Comparison of ENCODE assay signal across 8 cellular contexts in the genomic region with DNA sequence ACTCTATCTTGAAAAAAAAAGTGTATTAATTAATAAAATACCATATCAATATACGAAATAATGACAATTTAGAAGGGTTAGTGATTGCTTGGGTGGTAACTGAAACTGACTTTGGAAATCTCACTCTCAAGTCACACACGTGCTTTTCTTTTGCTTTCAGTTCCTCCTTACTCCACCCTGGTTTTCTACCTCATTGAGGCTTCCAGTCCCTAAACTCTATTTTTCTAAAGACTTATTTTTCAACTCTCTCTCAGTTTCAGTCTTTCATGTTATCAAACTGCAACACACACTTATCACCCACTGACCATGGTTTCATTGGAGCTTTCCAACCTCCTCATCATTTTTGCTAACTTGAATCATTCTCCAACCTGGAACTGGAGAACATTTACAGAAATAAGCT. TPM values are rescaled to one million over a fixed set of nuclear protein-coding genes. Genes with fewer than 3 reads are reported as not detected.
DNase-seq lines count a peak whose midpoint lies in the region; ATAC-seq and TF ChIP-seq lines count a peak whose summit lies in the region.

No MANE protein-coding gene starts in this region.

- intact Hi-C loops in activated naive CD4-positive, alpha-beta T cell treated with anti-CD3 and anti-CD28 coated beads for 36 hours (cut with micrococcal nuclease), result no loop called here
- intact Hi-C loops in upper lobe of right lung (cut with DNase I), result no loop called here

- H3K27ac Mint-ChIP-seq in activated naive CD4-positive, alpha-beta T cell treated with anti-CD3 and anti-CD28 coated beads, Interleukin-2, amount 10 ng/mL, durations not matched to agents 7 days and 5 days, result peak overlapping the region; percentile 35
- H3K27ac Mint-ChIP-seq in activated naive CD4-positive, alpha-beta T cell treated with anti-CD3 and anti-CD28 coated beads for 36 hours, result no peak overlapping the region
- H3K27ac Mint-ChIP-seq in IgD-negative memory B cell, result peak overlapping the region; percentile 9 to 56 (median 20)

- no peak overlapping the region for H3K4me3 ChIP-seq in upper lobe of right lung
- no peak overlapping the region for H3K4me3 ChIP-seq in effector memory CD4-positive, alpha-beta T cell (ENCODE audit: insufficient read depth, low read depth, low read length, poor library complexity, severe bottlenecking)

- no peaks in the 10 kb centered on the region for H3K36me3 Mint-ChIP-seq in activated naive CD4-positive, alpha-beta T cell treated with anti-CD3 and anti-CD28 coated beads, Interleukin-2, amount 10 ng/mL, durations not matched to agents 7 days and 5 days
- H3K36me3 Mint-ChIP-seq in activated naive CD4-positive, alpha-beta T cell treated with anti-CD3 and anti-CD28 coated beads for 36 hours (ENCODE audit: low read depth), result no peaks in the 10 kb centered on the region
- H3K36me3 Mint-ChIP-seq in IgD-negative memory B cell, result peaks cover 6% of the 10 kb centered on the region

- peaks cover 24% of the 10 kb centered on the region for H3K4me1 Mint-ChIP-seq in activated naive CD4-positive, alpha-beta T cell treated with anti-CD3 and anti-CD28 coated beads, Interleukin-2, amount 10 ng/mL, durations not matched to agents 7 days and 5 days
- peaks cover 6% of the 10 kb centered on the region for H3K4me1 Mint-ChIP-seq in activated naive CD4-positive, alpha-beta T cell treated with anti-CD3 and anti-CD28 coated beads for 36 hours (ENCODE audit: low read depth)
- peaks cover 24 to 33% (median 29%) of the 10 kb centered on the region in 3 donors for H3K4me1 Mint-ChIP-seq in IgD-negative memory B cell

- H3K27me3 Mint-ChIP-seq in activated naive CD4-positive, alpha-beta T cell treated with anti-CD3 and anti-CD28 coated beads, Interleukin-2, amount 10 ng/mL, durations not matched to agents 7 days and 5 days, result no peaks in the 10 kb centered on the region
- no peaks in the 10 kb centered on the region for H3K27me3 Mint-ChIP-seq in activated naive CD4-positive, alpha-beta T cell treated with anti-CD3 and anti-CD28 coated beads for 36 hours (ENCODE audit: low read depth)
- H3K27me3 Mint-ChIP-seq in IgD-negative memory B cell, result no peaks in the 10 kb centered on the region

- no peak overlapping the region for H3K27ac ChIP-seq in upper lobe of right lung
- H3K27ac ChIP-seq in effector memory CD4-positive, alpha-beta T cell (ENCODE audit: insufficient read depth, low read length, poor library complexity, severe bottlenecking), result no peak overlapping the region

- no peaks in the 10 kb centered on the region for H3K9me3 Mint-ChIP-seq in activated naive CD4-positive, alpha-beta T cell treated with anti-CD3 and anti-CD28 coated beads, Interleukin-2, amount 10 ng/mL, durations not matched to agents 7 days and 5 days
- H3K9me3 Mint-ChIP-seq in activated naive CD4-positive, alpha-beta T cell treated with anti-CD3 and anti-CD28 coated beads for 36 hours, result no peaks in the 10 kb centered on the region
- H3K9me3 Mint-ChIP-seq in IgD-negative memory B cell, result no peaks in the 10 kb centered on the region

- DNase-seq in activated naive CD4-positive, alpha-beta T cell treated with anti-CD3 and anti-CD28 coated beads, Interleukin-2, amount 10 ng/mL, durations not matched to agents 7 days and 5 days, result no peak
- DNase-seq in activated naive CD4-positive, alpha-beta T cell treated with anti-CD3 and anti-CD28 coated beads for 36 hours, result no peak
- DNase-seq in upper lobe of right lung (no peak), putamen (ENCODE audit: low spot score) (no peak), H4 (ENCODE audit: low spot score) (no peak)
- DNase-seq in effector memory CD4-positive, alpha-beta T cell, result no peak

- H3K9me3 ChIP-seq in upper lobe of right lung, result no peaks in the 10 kb centered on the region
- no peaks in the 10 kb centered on the region for H3K9me3 ChIP-seq in effector memory CD4-positive, alpha-beta T cell (ENCODE audit: control insufficient read depth, low read length)

- ATAC-seq in HG02642 (IDR thresholded peaks at IDR 0.05; ENCODE audit: poor library complexity, unreplicated experiment), result peak; percentile 80
- peak; percentile 55 for ATAC-seq in upper lobe of right lung

- no peak for TF ChIP-seq CTCF in upper lobe of right lung (IDR thresholded peaks at IDR 0.05)

- H3K36me3 ChIP-seq in upper lobe of right lung, result no peaks in the 10 kb centered on the region
- H3K36me3 ChIP-seq in effector memory CD4-positive, alpha-beta T cell (ENCODE audit: control insufficient read depth, insufficient read depth, low read length), result no peaks in the 10 kb centered on the region

- no peaks in the 10 kb centered on the region for H3K27me3 ChIP-seq in upper lobe of right lung
- no peaks in the 10 kb centered on the region for H3K27me3 ChIP-seq in effector memory CD4-positive, alpha-beta T cell (replicated peaks; ENCODE audit: control insufficient read depth, insufficient read depth, low read length, poor library complexity, severe bottlenecking)

- no peak overlapping the region for H3K4me3 Mint-ChIP-seq in activated naive CD4-positive, alpha-beta T cell treated with anti-CD3 and anti-CD28 coated beads, Interleukin-2, amount 10 ng/mL, durations not matched to agents 7 days and 5 days
- no peak overlapping the region for H3K4me3 Mint-ChIP-seq in activated naive CD4-positive, alpha-beta T cell treated with anti-CD3 and anti-CD28 coated beads for 36 hours
- peak overlapping the region; percentile 0 to 87 (median 38) for H3K4me3 Mint-ChIP-seq in IgD-negative memory B cell

- CTCF ChIA-PET in activated naive CD4-positive, alpha-beta T cell treated with anti-CD3 and anti-CD28 coated beads, Interleukin-2, amount 10 ng/mL, durations not matched to agents 7 days and 5 days (lab: Charles Lee), result interaction anchor here (0.6 to 1.7 kb wide), 4 partner anchors 8 to 1437 kb away, joined by 3 to 4 read pairs (median 4); no protein-coding TSS in a partner anchor
- CTCF ChIA-PET in activated naive CD4-positive, alpha-beta T cell treated with anti-CD3 and anti-CD28 coated beads for 36 hours (lab: Charles Lee), result interaction anchor here (0.6 to 2.5 kb wide), 3 partner anchors 8 to 23 kb away, joined by 4 to 7 read pairs (median 6); a partner anchor contains a TSS

- no peaks in the 10 kb centered on the region for H3K4me1 ChIP-seq in upper lobe of right lung
- H3K4me1 ChIP-seq in effector memory CD4-positive, alpha-beta T cell (ENCODE audit: control insufficient read depth, insufficient read depth, low read length, poor library complexity, severe bottlenecking), result no peaks in the 10 kb centered on the region

RNA-seq across cellular contexts. Expression of a gene that starts 23.5 kb away (rescaled TPM):
- total RNA-seq in activated naive CD4-positive, alpha-beta T cell treated with anti-CD3 and anti-CD28 coated beads for 36 hours, result not detected
- polyA plus RNA-seq in IgD-negative memory B cell, result 3.5 TPM
- 0.96 TPM for total RNA-seq in upper lobe of right lung
- 0.66 and 2.1 TPM in 2 replicates for total RNA-seq in H4 (2014; rRNA removed; shearing (Covaris generic))

Comparison
In these comparisons a context has a peak if more than half of its experiments do, and no peak if none do; other contexts are left out.
1. H3K4me3 Mint-ChIP-seq: peak in IgD-negative memory B cell (4 of 4); none in activated naive CD4-positive, alpha-beta T cell treated with anti-CD3 and anti-CD28 coated beads, Interleukin-2, amount 10 ng/mL, durations not matched to agents 7 days and 5 days (single experiment) and activated naive CD4-positive, alpha-beta T cell treated with anti-CD3 and anti-CD28 coated beads for 36 hours (single experiment).